21 cellular contexts compared by ENCODE assay signal in genomic region chr1:216222302-216222701, GRCh38.
DNase-seq lines count a peak whose midpoint lies in the region; ATAC-seq and TF ChIP-seq lines count a peak whose summit lies in the region.
"Had no signal": no experiment of that assay in that cellular context is flagged by ENCODE, and none has a peak within 500 bp of the region (broad histone marks: within the 10 kb centered on the region; RNA-seq: fewer than 3 reads in every experiment).

No MANE protein-coding gene starts in this region.

- no peak overlapping the region for H3K27ac ChIP-seq in esophagus squamous epithelium
- H3K27ac ChIP-seq in OCI-LY7 (ENCODE audit: low read depth, low read length, poor library complexity, severe bottlenecking): no peak overlapping the region
- H3K27ac ChIP-seq: C4-2B, Peyer's patch had no signal

- in situ Hi-C loops in HAP-1 (cut with MboI; ENCODE audit: low sequenced_read_pairs): no loop called here

- no peak overlapping the region for H3K4me2 ChIP-seq in OCI-LY7 (ENCODE audit: low read length)

- ATAC-seq in GM19463 (IDR thresholded peaks at IDR 0.05; ENCODE audit: unreplicated experiment): no peak
- ATAC-seq: HCT116 had no signal

- CTCF ChIA-PET in OCI-LY7 (lab: Charles Lee; ENCODE audit: unreplicated experiment): no interaction called here

- no peak overlapping the region for H2AFZ ChIP-seq in OCI-LY7 (ENCODE audit: low read length)

- POLR2A ChIA-PET in OCI-LY7 (lab: Charles Lee): interaction anchor here (0.5 to 1.3 kb wide), 4 partner anchors 8 to 720 kb away, joined by 3 to 4 read pairs (median 3); no protein-coding TSS in a partner anchor

- H3K4me1 ChIP-seq in HAP-1: peaks cover 6% of the 10 kb centered on the region
- peaks cover 0 to 8% (median 0%) of the 10 kb centered on the region in 3 donors for H3K4me1 ChIP-seq in esophagus squamous epithelium
- H3K4me1 ChIP-seq in OCI-LY7 (ENCODE audit: insufficient read depth, low read length, poor library complexity, severe bottlenecking): no peaks in the 10 kb centered on the region

- no TSS peak for BruUV-seq in OCI-LY7 (replicated peaks; lab: Mats Ljungman, UMichigan)

- intact Hi-C loops in esophagus squamous epithelium (cut with DNase I) (no loop called here), OCI-LY7 (cut with micrococcal nuclease; ENCODE audit: unreplicated experiment) (no loop called here)

- no peaks in the 10 kb centered on the region for H3K36me3 ChIP-seq in HAP-1 (replicated peaks)
- H3K36me3 ChIP-seq in esophagus squamous epithelium: no peaks in the 10 kb centered on the region
- H3K36me3 ChIP-seq in OCI-LY7 (ENCODE audit: insufficient read depth, low read length): no peaks in the 10 kb centered on the region
- H3K36me3 ChIP-seq: Peyer's patch had no signal

- 47 to 68% methylated on average over 3 of the region's 3 CpGs for WGBS in esophagus squamous epithelium, 2 donors

- no peaks in the 10 kb centered on the region for H3K9me2 ChIP-seq in OCI-LY7 (ENCODE audit: insufficient read depth, low read length)

- H3K9me3 ChIP-seq in HAP-1 (no peaks in the 10 kb centered on the region), esophagus squamous epithelium (no peaks in the 10 kb centered on the region), OCI-LY7 (ENCODE audit: low read length) (no peaks in the 10 kb centered on the region)
- H3K9me3 ChIP-seq: Peyer's patch had no signal

- H3K27me3 ChIP-seq in HAP-1 (ENCODE audit: low read depth): no peaks in the 10 kb centered on the region
- no peaks in the 10 kb centered on the region for H3K27me3 ChIP-seq in esophagus squamous epithelium
- H3K27me3 ChIP-seq: Peyer's patch had no signal

- DNase-seq in HAP-1 (ENCODE audit: low spot score in 2 of 2): peak; percentile 32 to 50
- DNase-seq in NCI-H1048 (lab: John Stamatoyannopoulos, UW): peak; percentile 65
- peak; percentile 27 for DNase-seq in iris pigment epithelial cell (ENCODE audit: low read depth)
- DNase-seq in HK-2 (ENCODE audit: unreplicated experiment): no peak
- no peak for DNase-seq in esophagus squamous epithelium (lab: John Stamatoyannopoulos, UW)
- no peak for DNase-seq in OCI-LY7 (ENCODE audit: low spot score)
- DNase-seq: ACHN, AML-193, DND-41, GDM1, NCI-H1092, NCI-H146, NCI-H2029 treated with DMSO at 0.1 percent for 48 hours, NCI-H2171 treated with DMSO at 0.1 percent for 48 hours, NCI-H446, NCI-H526 treated with DMSO at 0.1 percent for 48 hours, Peyer's patch, SW 1271 had no signal

- TF ChIP-seq CTCF in esophagus squamous epithelium (IDR thresholded peaks at IDR 0.05) (no peak), OCI-LY7 (conservative IDR thresholded peaks at IDR 0.05; ENCODE audit: low read length) (no peak)

- no peak for TF ChIP-seq POLR2A in esophagus squamous epithelium (IDR thresholded peaks at IDR 0.05)

- H3K79me2 ChIP-seq in OCI-LY7 (ENCODE audit: insufficient read depth, low read depth, low read length): no peaks in the 10 kb centered on the region

- H4K20me1 ChIP-seq in OCI-LY7 (ENCODE audit: insufficient read depth, low read length): no peaks in the 10 kb centered on the region

- H3K4me3 ChIP-seq in HAP-1 (no peak overlapping the region), esophagus squamous epithelium (no peak overlapping the region), OCI-LY7 (ENCODE audit: low read depth, low read length, poor library complexity, severe bottlenecking) (no peak overlapping the region)
- H3K4me3 ChIP-seq: Peyer's patch had no signal

Comparison
In these comparisons a context has a peak if more than half of its experiments do, and no peak if none do; other contexts are left out.
1. DNase-seq: peak in HAP-1 (2 of 2), NCI-H1048 (single experiment) and iris pigment epithelial cell (single experiment); none in HK-2 (single experiment), esophagus squamous epithelium (single experiment) and OCI-LY7 (single experiment).